ENCODE assay signal across 28 cellular contexts in the genomic region with DNA sequence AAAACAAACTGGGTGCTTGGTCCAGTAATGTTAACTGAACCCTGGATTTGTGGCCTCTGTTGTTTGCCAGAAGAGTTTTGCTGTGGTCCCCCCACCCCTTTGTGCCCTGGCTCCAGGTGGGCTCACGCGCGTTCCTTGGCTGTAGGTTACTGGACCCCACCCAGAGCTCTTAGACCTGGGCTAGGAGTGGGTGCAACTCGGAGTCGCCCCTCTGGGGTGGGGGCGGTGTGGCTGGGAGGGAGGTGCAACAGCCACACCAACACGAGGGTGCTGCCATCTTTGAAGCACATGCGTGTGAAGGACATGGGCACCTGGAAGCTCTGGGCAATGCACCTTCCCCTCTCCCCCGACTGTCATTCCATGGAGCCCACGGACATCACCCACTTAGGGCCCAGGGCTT.
DNase-seq lines count a peak whose midpoint lies in the region; ATAC-seq and TF ChIP-seq lines count a peak whose summit lies in the region.
"Had no signal": no experiment of that assay in that cellular context is flagged by ENCODE, and none has a peak within 500 bp of the region (broad histone marks: within the 10 kb centered on the region; RNA-seq: fewer than 3 reads in every experiment).

No MANE protein-coding gene starts in this region.

- H3K4me1 ChIP-seq in tibial artery = peaks cover 0 to 38% (median 26%) of the 10 kb centered on the region in 4 donors
- no peaks in the 10 kb centered on the region for H3K4me1 ChIP-seq in hepatocyte (ENCODE audit: insufficient read depth)

- H3K27ac ChIP-seq in dorsolateral prefrontal cortex = peak overlapping the region in 31 of 59 donors; percentile 5 to 78 (median 55)
- H3K27ac ChIP-seq in tibial artery = peak overlapping the region; percentile 75 to 78
- no peak overlapping the region for H3K27ac ChIP-seq in hepatocyte
- H3K27ac ChIP-seq: lower lobe of right lung, VCaP had no signal

- H3K4me1 Mint-ChIP-seq in natural killer cell treated with Interleukin-12 subunit alpha and Interleukin-12 subunit beta and Interleukin-15 and Interleukin-18, amount 100 ng/mL, for 72 hours (ENCODE audit: low read depth in 2 of 2) = no peaks in the 10 kb centered on the region
- H3K4me1 Mint-ChIP-seq: activated CD4-positive, alpha-beta T cell treated with anti-CD3 and anti-CD28 coated beads, Interleukin-2, amount 10 ng/mL, durations not matched to agents 24 days and 14 days; CD8-positive, alpha-beta memory T cell; neural crest cell had no signal

- peaks cover 0 to 11% of the 10 kb centered on the region in 2 donors for H3K36me3 Mint-ChIP-seq in activated naive CD4-positive, alpha-beta T cell treated with anti-CD3 and anti-CD28 coated beads, Interleukin-2, amount 50 U/mL, for 72 hours
- peaks cover 5% of the 10 kb centered on the region for H3K36me3 Mint-ChIP-seq in natural killer cell treated with Interleukin-12 subunit alpha and Interleukin-12 subunit beta and Interleukin-15 and Interleukin-18, amount 100 ng/mL, for 72 hours

- no peak overlapping the region for H3K4me3 Mint-ChIP-seq in natural killer cell treated with Interleukin-12 subunit alpha and Interleukin-12 subunit beta and Interleukin-15 and Interleukin-18, amount 100 ng/mL, for 72 hours
- H3K4me3 Mint-ChIP-seq: activated CD4-positive, alpha-beta T cell treated with anti-CD3 and anti-CD28 coated beads, Interleukin-2, amount 10 ng/mL, durations not matched to agents 24 days and 14 days; activated naive CD8-positive, alpha-beta T cell; activated T-cell treated with anti-CD3 and anti-CD28 coated beads, Interleukin-2, amount 50 U/mL, for 72 hours; CD8-positive, alpha-beta memory T cell; neural crest cell had no signal

- H3K4me3 ChIP-seq in dorsolateral prefrontal cortex = no peak overlapping the region
- no peak overlapping the region for H3K4me3 ChIP-seq in tibial artery
- H3K4me3 ChIP-seq in hepatocyte = no peak overlapping the region
- H3K4me3 ChIP-seq: lower lobe of right lung had no signal

- no peak overlapping the region for H2AFZ ChIP-seq in hepatocyte

- no peak for ATAC-seq in activated naive CD4-positive, alpha-beta T cell treated with anti-CD3 and anti-CD28 coated beads, Interleukin-2, amount 50 U/mL, for 72 hours
- ATAC-seq in natural killer cell treated with Interleukin-12 subunit alpha and Interleukin-12 subunit beta and Interleukin-15 and Interleukin-18, amount 100 ng/mL, for 72 hours = no peak
- no peak for ATAC-seq in HG02938 (IDR thresholded peaks at IDR 0.05; ENCODE audit: unreplicated experiment)
- ATAC-seq: activated T-cell treated with anti-CD3 and anti-CD28 coated beads, Interleukin-2, amount 50 U/mL, for 72 hours; lower lobe of right lung; SK-N-SH treated with all-trans-retinoic acid at 6 μM for 48 hours had no signal

- peaks cover 29 to 68% (median 51%) of the 10 kb centered on the region in 3 donors for H3K36me3 ChIP-seq in tibial artery
- no peaks in the 10 kb centered on the region for H3K36me3 ChIP-seq in hepatocyte (replicated peaks; ENCODE audit: insufficient read depth, low read depth)

- H3K9me3 Mint-ChIP-seq in activated naive CD4-positive, alpha-beta T cell treated with anti-CD3 and anti-CD28 coated beads, Interleukin-2, amount 50 U/mL, for 72 hours = no peaks in the 10 kb centered on the region
- H3K9me3 Mint-ChIP-seq in natural killer cell treated with Interleukin-12 subunit alpha and Interleukin-12 subunit beta and Interleukin-15 and Interleukin-18, amount 100 ng/mL, for 72 hours = no peaks in the 10 kb centered on the region
- H3K9me3 Mint-ChIP-seq: activated CD4-positive, alpha-beta T cell treated with anti-CD3 and anti-CD28 coated beads, Interleukin-2, amount 10 ng/mL, durations not matched to agents 24 days and 14 days; activated T-cell treated with anti-CD3 and anti-CD28 coated beads, Interleukin-2, amount 50 U/mL, for 72 hours; CD8-positive, alpha-beta memory T cell; neural crest cell had no signal

- H3K9me3 ChIP-seq in tibial artery = no peaks in the 10 kb centered on the region
- H3K9me3 ChIP-seq in hepatocyte (ENCODE audit: low read depth) = no peaks in the 10 kb centered on the region
- H3K9me3 ChIP-seq: lower lobe of right lung had no signal

- no peak overlapping the region for H3K4me2 ChIP-seq in hepatocyte

- peak overlapping the region; percentile 14 to 42 for H3K27ac Mint-ChIP-seq in activated naive CD4-positive, alpha-beta T cell treated with anti-CD3 and anti-CD28 coated beads, Interleukin-2, amount 50 U/mL, for 72 hours
- H3K27ac Mint-ChIP-seq in natural killer cell treated with Interleukin-12 subunit alpha and Interleukin-12 subunit beta and Interleukin-15 and Interleukin-18, amount 100 ng/mL, for 72 hours = no peak overlapping the region
- H3K27ac Mint-ChIP-seq: activated CD4-positive, alpha-beta T cell treated with anti-CD3 and anti-CD28 coated beads, Interleukin-2, amount 10 ng/mL, durations not matched to agents 24 days and 14 days; activated T-cell treated with anti-CD3 and anti-CD28 coated beads, Interleukin-2, amount 50 U/mL, for 72 hours; progenitor cell of endocrine pancreas had no signal

- intact Hi-C loops in dorsolateral prefrontal cortex (cut with DNase I) = no loop called here
- intact Hi-C loops in tibial artery (cut with DNase I; ENCODE audit: low total_unique reads) = no loop called here

- H3K27me3 ChIP-seq in dorsolateral prefrontal cortex (no peaks in the 10 kb centered on the region), tibial artery (no peaks in the 10 kb centered on the region), hepatocyte (no peaks in the 10 kb centered on the region)

- TF ChIP-seq CTCF in dorsolateral prefrontal cortex (IDR thresholded peaks at IDR 0.05 in 54 of 56, conservative IDR thresholded peaks at IDR 0.05 in 2 of 56; ENCODE audit: low read depth in 1 of 56, partially characterized antibody in 56 of 56) (no peak), tibial artery (IDR thresholded peaks at IDR 0.05) (no peak), hepatocyte (IDR thresholded peaks at IDR 0.05; ENCODE audit: poor library complexity) (no peak)

- no peaks in the 10 kb centered on the region for H3K27me3 Mint-ChIP-seq in natural killer cell treated with Interleukin-12 subunit alpha and Interleukin-12 subunit beta and Interleukin-15 and Interleukin-18, amount 100 ng/mL, for 72 hours
- H3K27me3 Mint-ChIP-seq: activated CD4-positive, alpha-beta T cell treated with anti-CD3 and anti-CD28 coated beads, Interleukin-2, amount 10 ng/mL, durations not matched to agents 24 days and 14 days; activated naive CD8-positive, alpha-beta T cell; CD8-positive, alpha-beta memory T cell; progenitor cell of endocrine pancreas had no signal

- H4K20me1 ChIP-seq in hepatocyte (ENCODE audit: insufficient read depth, poor library complexity, severe bottlenecking) = no peaks in the 10 kb centered on the region

- no peak for DNase-seq in activated naive CD4-positive, alpha-beta T cell treated with anti-CD3 and anti-CD28 coated beads, Interleukin-2, amount 50 U/mL, for 72 hours (ENCODE audit: low spot score in 2 of 2)
- no peak for DNase-seq in activated naive CD4-positive, alpha-beta T cell treated with anti-CD3 and anti-CD28 coated beads, Interleukin-2, amount 50 U/mL, for 16 hours
- DNase-seq in dorsolateral prefrontal cortex = peak in 1 of 10 donors; percentile 9
- peak; percentile 47 for DNase-seq in natural killer cell treated with Interleukin-12 subunit alpha and Interleukin-12 subunit beta and Interleukin-15 and Interleukin-18, amount 100 ng/mL, for 72 hours (ENCODE audit: low spot score)
- no peak for DNase-seq in tibial artery
- no peak for DNase-seq in hepatocyte (ENCODE audit: low spot score)
- no peak for DNase-seq in SIG-M5 treated with dmso at 0.1 percent for 504 hours (lab: John Stamatoyannopoulos, UW; ENCODE audit: unreplicated experiment)
- DNase-seq: activated CD4-positive, alpha-beta T cell treated with anti-CD3 and anti-CD28 coated beads, Interleukin-2, amount 10 ng/mL, durations not matched to agents 24 days and 14 days; activated T-cell treated with anti-CD3 and anti-CD28 coated beads, Interleukin-2, amount 50 U/mL, for 72 hours; AML-193; effector memory CD4-positive, alpha-beta T cell; erythroblast; hippocampal formation; Kasumi-1; lower lobe of right lung; NCI-H1048; NCI-H1694 treated with DMSO at 0.1 percent for 48 hours; RPMI8226; small intestine; stimulated activated CD4-positive, alpha-beta T cell treated with anti-CD3 and anti-CD28 coated beads, Interleukin-2, amount 100 ng/mL, for 24 hours; T-helper 2 cell had no signal

- WGBS in hepatocyte (ENCODE audit: low lambda C conversion rate, missing lambda C conversion rate) = 96% methylated on average over 10 of the region's 10 CpGs

- no peaks in the 10 kb centered on the region for H3K79me2 ChIP-seq in hepatocyte

- H3K9me2 ChIP-seq in hepatocyte (replicated peaks; ENCODE audit: insufficient read depth) = no peaks in the 10 kb centered on the region

Comparison
In these comparisons a context has a peak if more than half of its experiments do, and no peak if none do; other contexts are left out.
1. H3K27ac Mint-ChIP-seq: peak in activated naive CD4-positive, alpha-beta T cell treated with anti-CD3 and anti-CD28 coated beads, Interleukin-2, amount 50 U/mL, for 72 hours (2 of 2); none in natural killer cell treated with Interleukin-12 subunit alpha and Interleukin-12 subunit beta and Interleukin-15 and Interleukin-18, amount 100 ng/mL, for 72 hours (0 of 2).